Comparison of ENCODE assay signal across 8 cellular contexts in genomic region chr1:61056674-61057439, GRCh38. TPM values are rescaled to one million over a fixed set of nuclear protein-coding genes. Genes with fewer than 3 reads are reported as not detected.
DNase-seq lines count a peak whose midpoint lies in the region; ATAC-seq lines count a peak whose summit lies in the region.

No MANE protein-coding gene starts in this region.

- peak overlapping the region in 7 of 8 donors; percentile 31 to 86 (median 63) for H3K27ac Mint-ChIP-seq in CD8-positive, alpha-beta memory T cell

- peak in 4 of 5 donors; percentile 32 to 66 (median 44) for DNase-seq in CD8-positive, alpha-beta memory T cell
- peak; percentile 28 for DNase-seq in LHCN-M2 (ENCODE audit: low read depth)
- peak; percentile 13 for DNase-seq in T1000 (lab: John Stamatoyannopoulos, UW)
- DNase-seq in dedifferentiated amniotic fluid mesenchymal stem cell (ENCODE audit: extremely low spot score) = peak; percentile 39
- peak; percentile 70 to 81 for DNase-seq in left colon
- peak; percentile 54 for DNase-seq in stimulated activated CD8-positive, alpha-beta memory T cell treated with anti-CD3 and anti-CD28 coated beads, Interleukin-4, amount 100 ng/mL, for 48 hours

- peaks cover 0 to 3% (median 0%) of the 10 kb centered on the region in 3 donors for H3K36me3 Mint-ChIP-seq in CD8-positive, alpha-beta memory T cell

- peak overlapping the region; percentile 54 for H3K27ac ChIP-seq in CD8-positive, alpha-beta memory T cell (ENCODE audit: low read depth, low read length)

- ATAC-seq in left colon = peak; percentile 70
- ATAC-seq in GM18873 (IDR thresholded peaks at IDR 0.05; ENCODE audit: low FRiP score, unreplicated experiment) = no peak
- ATAC-seq in GM18909 (IDR thresholded peaks at IDR 0.05; ENCODE audit: poor library complexity, unreplicated experiment) = no peak

- H3K9me3 Mint-ChIP-seq in CD8-positive, alpha-beta memory T cell = no peaks in the 10 kb centered on the region

- H3K27me3 Mint-ChIP-seq in CD8-positive, alpha-beta memory T cell = peaks cover 23% of the 10 kb centered on the region in 2 donors

- H3K36me3 ChIP-seq in CD8-positive, alpha-beta memory T cell (ENCODE audit: insufficient read depth, low read length) = no peaks in the 10 kb centered on the region

- CTCF ChIA-PET in CD8-positive, alpha-beta memory T cell (lab: Charles Lee) = interaction anchor here (1.1 to 3.8 kb wide), 3 partner anchors 13 to 21 kb away, joined by 3 to 21 read pairs (median 5); no protein-coding TSS in a partner anchor

- intact Hi-C loops in left colon (cut with DNase I, micrococcal nuclease) = loop anchor here (10.0 kb wide), 2 partner anchors 178 to 398 kb away; no protein-coding TSS in a partner anchor

- POLR2A ChIA-PET in CD8-positive, alpha-beta memory T cell (lab: Charles Lee) = interaction anchor here (0.8 to 1.9 kb wide), 3 partner anchors 20 to 25 kb away, joined by 5 to 6 read pairs (median 6); partner anchors contain the start of gene NFIA

- H3K27me3 ChIP-seq in CD8-positive, alpha-beta memory T cell (ENCODE audit: insufficient read depth, low read length, poor library complexity, severe bottlenecking) = no peaks in the 10 kb centered on the region

- H3K4me3 ChIP-seq in CD8-positive, alpha-beta memory T cell (ENCODE audit: low read length) = peak overlapping the region; percentile 68

- H3K4me1 Mint-ChIP-seq in CD8-positive, alpha-beta memory T cell = peaks cover 32 to 45% (median 33%) of the 10 kb centered on the region in 3 donors

- peaks cover 10% of the 10 kb centered on the region for H3K4me1 ChIP-seq in CD8-positive, alpha-beta memory T cell (ENCODE audit: insufficient read depth, low read length)

- H3K4me3 Mint-ChIP-seq in CD8-positive, alpha-beta memory T cell = peak overlapping the region; percentile 90 to 97 (median 92)

- no peaks in the 10 kb centered on the region for H3K9me3 ChIP-seq in CD8-positive, alpha-beta memory T cell (ENCODE audit: low read length)

RNA-seq across cellular contexts. Expression of gene NFIA, which starts 25.5 kb away (rescaled TPM):
- 1 to 10 TPM; 6.1 to 7.0 TPM for total RNA-seq in CD8-positive, alpha-beta memory T cell
- 9.9 TPM for polyA plus RNA-seq in CD8-positive, alpha-beta memory T cell
- total RNA-seq in LHCN-M2 (2014; rRNA removed) (2.2 and 4.6 TPM in 2 replicates), left colon (10 to 100 TPM; 51.1 to 51.4 TPM)
- 0.69 TPM for polyA plus RNA-seq in LHCN-M2 (2012)

Comparison
In these comparisons a context has a peak if more than half of its experiments do, and no peak if none do; other contexts are left out.
1. DNase-seq: peak in every context shown above with its lines; median percentile 76 in left colon; 54 in stimulated activated CD8-positive, alpha-beta memory T cell treated with anti-CD3 and anti-CD28 coated beads, Interleukin-4, amount 100 ng/mL, for 48 hours; 44 in CD8-positive, alpha-beta memory T cell; 39 in dedifferentiated amniotic fluid mesenchymal stem cell; 28 in LHCN-M2; 13 in T1000.